8 cellular contexts compared by ENCODE assay signal in the genomic region with DNA sequence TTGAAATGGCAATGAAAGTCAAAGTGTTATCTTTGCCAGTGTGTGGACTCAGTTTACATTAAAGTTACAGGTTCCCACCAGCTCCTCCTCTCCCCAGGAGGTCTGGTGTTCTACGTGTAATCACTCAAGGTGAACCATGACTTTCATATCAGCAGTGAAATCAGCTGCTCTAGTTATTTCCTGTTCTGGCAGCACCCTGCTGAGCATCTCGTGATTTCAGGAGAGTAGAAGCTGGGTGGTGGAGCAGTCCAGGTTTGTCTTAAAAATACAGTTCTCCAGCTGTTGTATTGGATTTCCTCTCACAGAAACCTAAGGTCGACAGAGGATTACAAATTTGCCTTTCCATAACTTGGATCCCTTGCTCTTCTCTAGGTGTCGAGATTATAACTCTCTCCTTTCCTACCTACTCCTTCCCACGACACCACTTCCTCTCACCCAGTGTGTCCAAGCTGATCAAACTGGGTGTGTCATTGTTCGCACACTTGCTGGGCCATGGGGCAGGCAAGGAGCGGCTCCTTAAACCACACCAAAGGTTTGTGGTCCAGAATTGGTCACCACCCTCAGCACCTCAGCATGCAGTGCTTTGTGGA. TPM values are rescaled to one million over a fixed set of nuclear protein-coding genes. Genes with fewer than 3 reads are reported as not detected.
DNase-seq lines count a peak whose midpoint lies in the region; ATAC-seq and TF ChIP-seq lines count a peak whose summit lies in the region.

No MANE protein-coding gene starts in this region.

- H3K36me3 Mint-ChIP-seq in activated CD4-positive, alpha-beta T cell treated with anti-CD3 and anti-CD28 coated beads, Interleukin-2, amount 10 ng/mL, durations not matched to agents 24 days and 14 days (ENCODE audit: low read depth) = no peaks in the 10 kb centered on the region
- H3K36me3 Mint-ChIP-seq in activated CD4-positive, alpha-beta T cell treated with anti-CD3 and anti-CD28 coated beads, Interleukin-2, amount 10 ng/mL, durations not matched to agents 7 days and 5 days (ENCODE audit: low read depth) = peaks cover 18% of the 10 kb centered on the region

- no peaks in the 10 kb centered on the region for H3K9me3 Mint-ChIP-seq in activated CD4-positive, alpha-beta T cell treated with anti-CD3 and anti-CD28 coated beads, Interleukin-2, amount 10 ng/mL, durations not matched to agents 24 days and 14 days
- H3K9me3 Mint-ChIP-seq in activated CD4-positive, alpha-beta T cell treated with anti-CD3 and anti-CD28 coated beads, Interleukin-2, amount 10 ng/mL, durations not matched to agents 7 days and 5 days = peaks cover 3% of the 10 kb centered on the region
- H3K9me3 Mint-ChIP-seq in stimulated activated naive CD8-positive, alpha-beta T cell treated with anti-CD3 and anti-CD28 coated beads, Interleukin-15, amount 100 ng/mL, for 72 hours = no peaks in the 10 kb centered on the region

- in situ Hi-C loops in GM13977 (cut with MboI; ENCODE audit: low pct_unique_long_range_greater_than_20kb, low sequenced_read_pairs, unreplicated experiment) = loop anchor here (25.0 kb wide), 1 partner anchor 234 kb away; no protein-coding TSS in a partner anchor

- H3K4me3 Mint-ChIP-seq in activated CD4-positive, alpha-beta T cell treated with anti-CD3 and anti-CD28 coated beads, Interleukin-2, amount 10 ng/mL, durations not matched to agents 24 days and 14 days = peak overlapping the region; percentile 82
- peak overlapping the region; percentile 63 for H3K4me3 Mint-ChIP-seq in activated CD4-positive, alpha-beta T cell treated with anti-CD3 and anti-CD28 coated beads, Interleukin-2, amount 10 ng/mL, durations not matched to agents 7 days and 5 days
- peak overlapping the region; percentile 68 to 79 for H3K4me3 Mint-ChIP-seq in stimulated activated naive CD8-positive, alpha-beta T cell treated with anti-CD3 and anti-CD28 coated beads, Interleukin-15, amount 100 ng/mL, for 72 hours

- peak; percentile 86 for DNase-seq in activated CD4-positive, alpha-beta T cell treated with anti-CD3 and anti-CD28 coated beads, Interleukin-2, amount 10 ng/mL, durations not matched to agents 24 days and 14 days
- DNase-seq in activated CD4-positive, alpha-beta T cell treated with anti-CD3 and anti-CD28 coated beads for 48 hours = no peak
- DNase-seq in activated CD4-positive, alpha-beta T cell treated with anti-CD3 and anti-CD28 coated beads, Interleukin-2, amount 10 ng/mL, durations not matched to agents 7 days and 5 days = peak; percentile 63
- DNase-seq in stimulated activated naive CD8-positive, alpha-beta T cell treated with anti-CD3 and anti-CD28 coated beads, Interleukin-15, amount 100 ng/mL, for 72 hours = no peak
- DNase-seq in GM13977 (ENCODE audit: low spot score) (no peak), NCI-H1694 treated with DMSO at 0.1 percent for 48 hours (lab: John Stamatoyannopoulos, UW) (no peak), epidermal melanocyte (ENCODE audit: insufficient read length, low spot score) (no peak)

- ATAC-seq in HG03097 (IDR thresholded peaks at IDR 0.05; ENCODE audit: low FRiP score, unreplicated experiment) = peak; percentile 44
- ATAC-seq in stimulated activated naive CD8-positive, alpha-beta T cell treated with anti-CD3 and anti-CD28 coated beads, Interleukin-15, amount 100 ng/mL, for 72 hours = peak; percentile 22

- no peaks in the 10 kb centered on the region for H3K27me3 Mint-ChIP-seq in activated CD4-positive, alpha-beta T cell treated with anti-CD3 and anti-CD28 coated beads, Interleukin-2, amount 10 ng/mL, durations not matched to agents 24 days and 14 days
- no peaks in the 10 kb centered on the region for H3K27me3 Mint-ChIP-seq in activated CD4-positive, alpha-beta T cell treated with anti-CD3 and anti-CD28 coated beads, Interleukin-2, amount 10 ng/mL, durations not matched to agents 7 days and 5 days
- H3K27me3 Mint-ChIP-seq in stimulated activated naive CD8-positive, alpha-beta T cell treated with anti-CD3 and anti-CD28 coated beads, Interleukin-15, amount 100 ng/mL, for 72 hours = no peaks in the 10 kb centered on the region

- POLR2A ChIA-PET in activated CD4-positive, alpha-beta T cell treated with anti-CD3 and anti-CD28 coated beads, Interleukin-2, amount 10 ng/mL, durations not matched to agents 7 days and 5 days (lab: Charles Lee) = interaction anchor here (1.1 kb wide), 1 partner anchor 13 kb away, joined by 3 read pairs; no protein-coding TSS in a partner anchor

- intact Hi-C loops in activated CD4-positive, alpha-beta T cell treated with anti-CD3 and anti-CD28 coated beads, Interleukin-2, amount 10 ng/mL, durations not matched to agents 24 days and 14 days (cut with micrococcal nuclease) = no loop called here

- TF ChIP-seq CTCF in GM13977 (IDR thresholded peaks at IDR 0.05; ENCODE audit: extremely low read depth, insufficient read depth, missing control alignments) = no peak

- H3K27ac Mint-ChIP-seq in activated CD4-positive, alpha-beta T cell treated with anti-CD3 and anti-CD28 coated beads, Interleukin-2, amount 10 ng/mL, durations not matched to agents 24 days and 14 days = peak overlapping the region; percentile 82
- H3K27ac Mint-ChIP-seq in activated CD4-positive, alpha-beta T cell treated with anti-CD3 and anti-CD28 coated beads, Interleukin-2, amount 10 ng/mL, durations not matched to agents 7 days and 5 days = peak overlapping the region; percentile 91
- H3K27ac Mint-ChIP-seq in stimulated activated naive CD8-positive, alpha-beta T cell treated with anti-CD3 and anti-CD28 coated beads, Interleukin-15, amount 100 ng/mL, for 72 hours = peak overlapping the region; percentile 56 to 77

- CTCF ChIA-PET in activated CD4-positive, alpha-beta T cell treated with anti-CD3 and anti-CD28 coated beads, Interleukin-2, amount 10 ng/mL, durations not matched to agents 7 days and 5 days (lab: Charles Lee) = interaction anchor here (0.9 to 3.9 kb wide), 10 partner anchors 11 to 258 kb away, joined by 3 to 27 read pairs (median 5); a partner anchor contains a TSS

- H3K4me1 Mint-ChIP-seq in activated CD4-positive, alpha-beta T cell treated with anti-CD3 and anti-CD28 coated beads, Interleukin-2, amount 10 ng/mL, durations not matched to agents 24 days and 14 days = peaks cover 87% of the 10 kb centered on the region
- peaks cover 97% of the 10 kb centered on the region for H3K4me1 Mint-ChIP-seq in activated CD4-positive, alpha-beta T cell treated with anti-CD3 and anti-CD28 coated beads, Interleukin-2, amount 10 ng/mL, durations not matched to agents 7 days and 5 days
- H3K4me1 Mint-ChIP-seq in stimulated activated naive CD8-positive, alpha-beta T cell treated with anti-CD3 and anti-CD28 coated beads, Interleukin-15, amount 100 ng/mL, for 72 hours = peaks cover 95% of the 10 kb centered on the region

RNA-seq across cellular contexts. Expression of a gene that starts 13.0 kb away (rescaled TPM):
- total RNA-seq in activated CD4-positive, alpha-beta T cell treated with anti-CD3 and anti-CD28 coated beads, Interleukin-2, amount 10 ng/mL, durations not matched to agents 24 days and 14 days = 37.8 and 42.2 TPM in 2 replicates
- total RNA-seq in activated CD4-positive, alpha-beta T cell treated with anti-CD3 and anti-CD28 coated beads, Interleukin-2, amount 10 ng/mL, durations not matched to agents 7 days and 5 days = 10 to 100 TPM; 94.9 to 97.8 TPM

Comparison
In these comparisons a context has a peak if more than half of its experiments do, and no peak if none do; other contexts are left out.
1. DNase-seq: peak in activated CD4-positive, alpha-beta T cell treated with anti-CD3 and anti-CD28 coated beads, Interleukin-2, amount 10 ng/mL, durations not matched to agents 24 days and 14 days (single experiment) and activated CD4-positive, alpha-beta T cell treated with anti-CD3 and anti-CD28 coated beads, Interleukin-2, amount 10 ng/mL, durations not matched to agents 7 days and 5 days (single experiment); none in activated CD4-positive, alpha-beta T cell treated with anti-CD3 and anti-CD28 coated beads for 48 hours (single experiment), stimulated activated naive CD8-positive, alpha-beta T cell treated with anti-CD3 and anti-CD28 coated beads, Interleukin-15, amount 100 ng/mL, for 72 hours (0 of 2), GM13977 (single experiment), NCI-H1694 treated with DMSO at 0.1 percent for 48 hours (single experiment) and epidermal melanocyte (single experiment).
2. Peak in every context shown above with its lines, with median percentiles within 50 percentile points of each other: H3K27ac Mint-ChIP-seq and H3K4me3 Mint-ChIP-seq.